12 cellular contexts compared by ENCODE assay signal in genomic region chr3:184015381-184016019, GRCh38. TPM values are rescaled to one million over a fixed set of nuclear protein-coding genes. Genes with fewer than 3 reads are reported as not detected.
DNase-seq lines count a peak whose midpoint lies in the region; ATAC-seq, FAIRE-seq and TF ChIP-seq lines count a peak whose summit lies in the region.
"Had no signal": no experiment of that assay in that cellular context is flagged by ENCODE, and none has a peak within 500 bp of the region (broad histone marks: within the 10 kb centered on the region; RNA-seq: fewer than 3 reads in every experiment).

No MANE protein-coding gene starts in this region.

- H3K4me1 Mint-ChIP-seq in naive thymus-derived CD4-positive, alpha-beta T cell: peaks cover 13 to 32% (median 24%) of the 10 kb centered on the region in 7 donors
- peaks cover 21% of the 10 kb centered on the region for H3K4me1 Mint-ChIP-seq in endothelial cell (ENCODE audit: unreplicated experiment)

- CTCF ChIA-PET in K562 (lab: Yijun Ruan, JAX; ENCODE audit: low intra/inter-chr PET ratio): interaction anchor here (0.8 to 1.3 kb wide), 2 partner anchors 111 to 121 kb away, joined by 4 to 6 read pairs; no protein-coding TSS in a partner anchor
- CTCF ChIA-PET in naive thymus-derived CD4-positive, alpha-beta T cell (lab: Charles Lee): interaction anchor here (0.6 to 1.1 kb wide), 4 partner anchors 17 to 193 kb away, joined by 3 to 6 read pairs (median 3); partner anchors contain the start of gene ABCF3

- peak overlapping the region; percentile 96; the same call in 1 of the 2 replicates for H2AFZ ChIP-seq in K562 (ENCODE audit: low read depth, low read length)

- TF ChIP-seq EP300 in K562 (IDR thresholded peaks at IDR 0.05; ENCODE audit: low read length): no peak

- peak overlapping the region in 1 of 9 donors; percentile 32 for H3K27ac Mint-ChIP-seq in naive thymus-derived CD4-positive, alpha-beta T cell
- H3K27ac Mint-ChIP-seq in endothelial cell (ENCODE audit: unreplicated experiment): no peak overlapping the region

- H3K27ac ChIP-seq in K562 (ENCODE audit: extremely low read depth, low read depth, low read length): peak overlapping the region; percentile 90
- no peak overlapping the region for H3K27ac ChIP-seq in naive thymus-derived CD4-positive, alpha-beta T cell (ENCODE audit: low read depth, low read length)

- 9% methylated on average over 10 of the region's 10 CpGs for WGBS in K562 (ENCODE audit: insufficient coverage, low coverage, missing lambda C conversion rate)

- no peaks in the 10 kb centered on the region for H3K9me3 ChIP-seq in K562 (replicated peaks; ENCODE audit: control insufficient read depth, insufficient read depth, low read depth, low read length)
- no peaks in the 10 kb centered on the region for H3K9me3 ChIP-seq in naive thymus-derived CD4-positive, alpha-beta T cell (ENCODE audit: control insufficient read depth in 2 of 3, low read length in 3 of 3)

- TF ChIP-seq CTCF in K562 (IDR thresholded peaks at IDR 0.05 in 2 of 3, conservative IDR thresholded peaks at IDR 0.05 in 1 of 3; ENCODE audit: insufficient read depth in 2 of 3, low read depth in 1 of 3, low read length in 3 of 3) (no peak), endothelial cell (IDR thresholded peaks at IDR 0.05; ENCODE audit: unreplicated experiment) (no peak)

- in situ Hi-C loops in K562 (cut with MboI): loop anchor here (10.0 kb wide), 1 partner anchor 229 kb away; the partner anchor contains the start of genes ALG3 and EEF1AKMT4

- peaks cover 36% of the 10 kb centered on the region for H3K36me3 ChIP-seq in K562 (ENCODE audit: control insufficient read depth, insufficient read depth, low read length)
- H3K36me3 ChIP-seq in naive thymus-derived CD4-positive, alpha-beta T cell (ENCODE audit: control insufficient read depth in 2 of 3, insufficient read depth in 3 of 3, low read length in 3 of 3): peaks cover 0 to 19% (median 0%) of the 10 kb centered on the region in 3 experiments

- no peak for TF ChIP-seq RAD21 in K562 (CRISPR knock-in tag; conservative IDR thresholded peaks at IDR 0.05 in 1 of 2, IDR thresholded peaks at IDR 0.05 in 1 of 2)

- no TSS peak for BruUV-seq in K562 (replicated peaks; lab: Mats Ljungman, UMichigan)

- H3K4me1 ChIP-seq in K562 (replicated peaks in 1 of 2; ENCODE audit: control insufficient read depth in 2 of 2, insufficient read depth in 2 of 2, low read length in 2 of 2): peaks cover 17 to 21% of the 10 kb centered on the region in 2 experiments; a peak in 4 of 5 replicates
- peaks cover 8 to 14% of the 10 kb centered on the region in 2 donors for H3K4me1 ChIP-seq in naive thymus-derived CD4-positive, alpha-beta T cell (ENCODE audit: control insufficient read depth in 2 of 2, insufficient read depth in 2 of 2, low read length in 2 of 2)

- H3K9me3 Mint-ChIP-seq in naive thymus-derived CD4-positive, alpha-beta T cell: no peaks in the 10 kb centered on the region
- no peaks in the 10 kb centered on the region for H3K9me3 Mint-ChIP-seq in endothelial cell (ENCODE audit: unreplicated experiment)

- peak overlapping the region; percentile 89 for H3K4me3 ChIP-seq in K562
- no peak overlapping the region for H3K4me3 ChIP-seq in naive thymus-derived CD4-positive, alpha-beta T cell (ENCODE audit: low read length)

- H3K27me3 ChIP-seq in K562 (ENCODE audit: control insufficient read depth in 2 of 2, insufficient read depth in 2 of 2, low read length in 2 of 2): no peaks in the 10 kb centered on the region
- H3K27me3 ChIP-seq in naive thymus-derived CD4-positive, alpha-beta T cell (ENCODE audit: control insufficient read depth in 2 of 2, insufficient read depth in 2 of 2, low read length in 2 of 2): no peaks in the 10 kb centered on the region

- peaks cover 57% of the 10 kb centered on the region for H3K79me2 ChIP-seq in K562 (ENCODE audit: control insufficient read depth, insufficient read depth, low read length)

- H3K36me3 Mint-ChIP-seq in naive thymus-derived CD4-positive, alpha-beta T cell: peaks cover 2 to 25% (median 16%) of the 10 kb centered on the region in 5 donors
- H3K36me3 Mint-ChIP-seq in endothelial cell (ENCODE audit: low read depth, unreplicated experiment): peaks cover 14% of the 10 kb centered on the region

- TF ChIP-seq POLR2A in K562 (conservative IDR thresholded peaks at IDR 0.05): no peak

- H3K4me3 Mint-ChIP-seq in naive thymus-derived CD4-positive, alpha-beta T cell: peak overlapping the region in 8 of 10 donors; percentile 32 to 100 (median 97)
- H3K4me3 Mint-ChIP-seq in endothelial cell (ENCODE audit: unreplicated experiment): no peak overlapping the region

- intact Hi-C loops in K562 (cut with micrococcal nuclease): loop anchor here (2.0 to 5.0 kb wide), 2 partner anchors 39 to 232 kb away; partner anchors contain the start of genes ALG3 and EEF1AKMT4
- intact Hi-C loops in naive thymus-derived CD4-positive, alpha-beta T cell (cut with micrococcal nuclease): loop anchor here (2.0 to 10.0 kb wide), 5 partner anchors 111 to 1221 kb away; partner anchors contain the start of genes ATP11B (in 1 of the 2), KLHL24 (in 1 of the 2), MCCC1 (in 1 of the 2) and VPS8 (in 1 of the 2)

- H3K9ac ChIP-seq in K562 (ENCODE audit: insufficient read depth in 1 of 2, low read depth in 2 of 2, low read length in 2 of 2): peak overlapping the region; percentile 46 to 77; a peak in 3 of 4 replicates

- H3K4me2 ChIP-seq in K562 (ENCODE audit: insufficient read depth, low read length): peak overlapping the region; percentile 89

- peak; percentile 6 for FAIRE-seq in K562 (lab: Jason Lieb, UNC)
- FAIRE-seq: G401.6 had no signal

- H4K20me1 ChIP-seq in K562 (replicated peaks; ENCODE audit: control insufficient read depth, insufficient read depth, low read length): no peaks in the 10 kb centered on the region

- DNase-seq in DMS153 treated with DMSO at 0.1 percent for 48 hours (lab: John Stamatoyannopoulos, UW; ENCODE audit: unreplicated experiment) (peak; percentile 18), NCI-H2171 treated with DMSO at 0.1 percent for 48 hours (lab: John Stamatoyannopoulos, UW) (peak; percentile 82), K562 (ENCODE audit: extremely low read depth in 1 of 4, low spot score in 3 of 4) (peak in 2 of 4 experiments; percentile 31 to 50), endothelial cell (ENCODE audit: low spot score) (no peak), mesenteric fat pad (ENCODE audit: low spot score) (no peak)
- DNase-seq in naive thymus-derived CD4-positive, alpha-beta T cell: no peak
- DNase-seq: stimulated activated CD4-positive, alpha-beta T cell treated with anti-CD3 and anti-CD28 coated beads, Interleukin-15, amount 100 ng/mL, for 24 hours; T-helper 9 cell had no signal

- ATAC-seq in K562 (peak; percentile 9), HG03095 (IDR thresholded peaks at IDR 0.05; ENCODE audit: unreplicated experiment) (no peak), GM21723 (IDR thresholded peaks at IDR 0.05; ENCODE audit: unreplicated experiment) (no peak)
- no peak for ATAC-seq in naive thymus-derived CD4-positive, alpha-beta T cell

- H3K9me1 ChIP-seq in K562 (ENCODE audit: control insufficient read depth, insufficient read depth, low read length): no peaks in the 10 kb centered on the region

- peaks cover under 1 to 10% (median 5%) of the 10 kb centered on the region in 5 donors for H3K27me3 Mint-ChIP-seq in naive thymus-derived CD4-positive, alpha-beta T cell
- peaks cover 11% of the 10 kb centered on the region for H3K27me3 Mint-ChIP-seq in endothelial cell (ENCODE audit: unreplicated experiment)

- POLR2A ChIA-PET in K562 (lab: Yijun Ruan, JAX): interaction anchor here (0.9 to 2.1 kb wide), 5 partner anchors 9 to 111 kb away, joined by 3 to 15 read pairs (median 4); partner anchors contain the start of gene HTR3D
- POLR2A ChIA-PET in naive thymus-derived CD4-positive, alpha-beta T cell (lab: Charles Lee): interaction anchor here (1.5 kb wide), 1 partner anchor 160 kb away, joined by 3 read pairs; no protein-coding TSS in a partner anchor

RNA-seq across cellular contexts. Expression of gene ABCC5, which starts 2.2 kb away (rescaled TPM):
- 196 and 208 TPM in 2 replicates for total RNA-seq in K562 (2011; cell fraction: chromatin; rRNA removed; ENCODE audit: low replicate concordance)
- total RNA-seq in K562 (2011; cell fraction: nucleolus; rRNA removed): 111 and 115 TPM in 2 replicates
- total RNA-seq in K562 (2011; cell fraction: nucleoplasm; rRNA removed): 176 and 215 TPM in 2 replicates
- 22.0 and 27.1 TPM in 2 replicates for total RNA-seq in K562 (2014; rRNA removed)
- 36.7 and 38.2 TPM in 2 replicates for total RNA-seq in K562 (2014; rRNA removed; fragmentation: Illumina TruSeq; extraction: Trizol)
- total RNA-seq in K562 (2015; rRNA removed; fragmentation: Illumina TruSeq; extraction: Trizol): 22.8 and 24.9 TPM in 2 replicates
- 50.0 and 50.9 TPM in 2 replicates for total RNA-seq in K562 (2021)
- polyA plus RNA-seq in K562 (2011; rRNA removed): 36.9 and 39.3 TPM in 2 replicates
- polyA plus RNA-seq in K562 (2011; cell fraction: cytosol; rRNA removed): 16.2 and 21.3 TPM in 2 replicates
- 213 and 222 TPM in 2 replicates for polyA plus RNA-seq in K562 (2011; cell fraction: nucleus; rRNA removed)
- polyA plus RNA-seq in K562 (2012): 29.2 and 34.4 TPM in 2 replicates
- polyA plus RNA-seq in K562 (2014; fragmentation: Illumina TruSeq; extraction: Trizol): 38.4 and 44.0 TPM in 2 replicates
- 10 to 100 TPM; 41.9 to 53.0 TPM for polyA plus RNA-seq in K562 (2014; fragmentation: Nextera tagmentation; extraction: Ambion mirVana)
- 51.4 and 56.6 TPM in 2 replicates for polyA plus RNA-seq in K562 (2014; rRNA removed)
- 23.8 and 24.3 TPM in 2 replicates for polyA minus RNA-seq in K562 (2011; rRNA and poly(A)+ RNA removed)
- 13.1 and 13.5 TPM in 2 replicates for polyA minus RNA-seq in K562 (2011; cell fraction: cytosol; rRNA and poly(A)+ RNA removed)
- 48.6 and 58.3 TPM in 2 replicates for polyA minus RNA-seq in K562 (2011; cell fraction: nucleus; rRNA and poly(A)+ RNA removed)
- 10 to 100 TPM; 15.6 to 50.4 (median 25.5) TPM for total RNA-seq in naive thymus-derived CD4-positive, alpha-beta T cell
- polyA plus RNA-seq in naive thymus-derived CD4-positive, alpha-beta T cell: 10 to 100 TPM in 1 of 2 donors, 1 to 10 TPM in 1; 8.6 to 11.4 TPM
- total RNA-seq in endothelial cell (ENCODE audit: unreplicated experiment): 45.9 TPM
- total RNA-seq in mesenteric fat pad: 24.2 TPM

RNA-seq across cellular contexts. Expression of gene HTR3D, which starts 16.0 kb away (rescaled TPM):
- not detected in 2 replicates for total RNA-seq in K562 (2011; cell fraction: chromatin; rRNA removed; ENCODE audit: low replicate concordance)
- total RNA-seq in K562 (2011; cell fraction: nucleolus; rRNA removed): not detected in 2 replicates
- not detected in 2 replicates for total RNA-seq in K562 (2011; cell fraction: nucleoplasm; rRNA removed)
- not detected in 2 replicates for total RNA-seq in K562 (2014; rRNA removed)
- not detected in 2 replicates for total RNA-seq in K562 (2014; rRNA removed; fragmentation: Illumina TruSeq; extraction: Trizol)
- not detected in 2 replicates for total RNA-seq in K562 (2015; rRNA removed; fragmentation: Illumina TruSeq; extraction: Trizol)
- not detected in 2 replicates for total RNA-seq in K562 (2021)
- not detected in 2 replicates for polyA plus RNA-seq in K562 (2011; rRNA removed)
- not detected in 2 replicates for polyA plus RNA-seq in K562 (2011; cell fraction: cytosol; rRNA removed)
- polyA plus RNA-seq in K562 (2011; cell fraction: nucleus; rRNA removed): not detected in 2 replicates
- not detected in 2 replicates for polyA plus RNA-seq in K562 (2012)
- polyA plus RNA-seq in K562 (2014; fragmentation: Illumina TruSeq; extraction: Trizol): not detected in 2 replicates
- not detected for polyA plus RNA-seq in K562 (2014; fragmentation: Nextera tagmentation; extraction: Ambion mirVana)
- not detected in 2 replicates for polyA plus RNA-seq in K562 (2014; rRNA removed)
- polyA minus RNA-seq in K562 (2011; rRNA and poly(A)+ RNA removed): not detected in 2 replicates
- not detected in 2 replicates for polyA minus RNA-seq in K562 (2011; cell fraction: cytosol; rRNA and poly(A)+ RNA removed)
- polyA minus RNA-seq in K562 (2011; cell fraction: nucleus; rRNA and poly(A)+ RNA removed): not detected in 2 replicates
- total RNA-seq in naive thymus-derived CD4-positive, alpha-beta T cell: not detected
- polyA plus RNA-seq in naive thymus-derived CD4-positive, alpha-beta T cell: not detected
- total RNA-seq in endothelial cell (ENCODE audit: unreplicated experiment): not detected
- total RNA-seq in mesenteric fat pad: not detected
- total RNA-seq: urinary bladder had no signal
- polyA plus RNA-seq: urinary bladder had no signal

RNA-seq across cellular contexts. Expression of gene HTR3C, which starts 37.3 kb away (rescaled TPM):
- total RNA-seq in K562 (2011; cell fraction: chromatin; rRNA removed; ENCODE audit: low replicate concordance): not detected in 2 replicates
- not detected in 2 replicates for total RNA-seq in K562 (2011; cell fraction: nucleolus; rRNA removed)
- not detected in 2 replicates for total RNA-seq in K562 (2011; cell fraction: nucleoplasm; rRNA removed)
- total RNA-seq in K562 (2014; rRNA removed) (not detected in 2 replicates), K562 (2014; rRNA removed; fragmentation: Illumina TruSeq; extraction: Trizol) (not detected in 2 replicates), K562 (2015; rRNA removed; fragmentation: Illumina TruSeq; extraction: Trizol) (not detected in 2 replicates), K562 (2021) (not detected in 2 replicates), endothelial cell (ENCODE audit: unreplicated experiment) (not detected), mesenteric fat pad (not detected)
- polyA plus RNA-seq in K562 (2011; rRNA removed) (0.06 TPM in 1 of 2 replicates, not detected in the other), K562 (2014; fragmentation: Illumina TruSeq; extraction: Trizol) (not detected in 2 replicates), K562 (2014; fragmentation: Nextera tagmentation; extraction: Ambion mirVana) (under 1 TPM in 1 of 2 experiments, not detected in 1; 0.04 TPM), K562 (2014; rRNA removed) (not detected in 2 replicates)
- not detected in 2 replicates for polyA plus RNA-seq in K562 (2011; cell fraction: cytosol; rRNA removed)
- 0.07 TPM in 1 of 2 replicates, not detected in the other for polyA plus RNA-seq in K562 (2011; cell fraction: nucleus; rRNA removed)
- not detected in 2 replicates for polyA plus RNA-seq in K562 (2012)
- polyA minus RNA-seq in K562 (2011; rRNA and poly(A)+ RNA removed): not detected in 2 replicates
- not detected in 2 replicates for polyA minus RNA-seq in K562 (2011; cell fraction: cytosol; rRNA and poly(A)+ RNA removed)
- polyA minus RNA-seq in K562 (2011; cell fraction: nucleus; rRNA and poly(A)+ RNA removed): not detected in 2 replicates
- not detected for total RNA-seq in naive thymus-derived CD4-positive, alpha-beta T cell
- not detected for polyA plus RNA-seq in naive thymus-derived CD4-positive, alpha-beta T cell
- total RNA-seq: urinary bladder had no signal

Comparison
In these comparisons a context has a peak if more than half of its experiments do, and no peak if none do; other contexts are left out.
1. DNase-seq: peak in DMS153 treated with DMSO at 0.1 percent for 48 hours (single experiment) and NCI-H2171 treated with DMSO at 0.1 percent for 48 hours (single experiment); none in naive thymus-derived CD4-positive, alpha-beta T cell (0 of 9), endothelial cell (single experiment) and mesenteric fat pad (single experiment).